ENCODE assay signal across 1 cellular context in genomic region chr13:108342369-108343289, GRCh38.
TF ChIP-seq lines count a peak whose summit lies in the region.

No MANE protein-coding gene starts in this region.

TF ChIP-seq in H1, 55 proteins besides CTCF, POLR2A, EP300 and RAD21 (continued from another document):
- no peak for TF ChIP-seq BACH1 (IDR thresholded peaks at IDR 0.05; ENCODE audit: low read length)
- no peak for TF ChIP-seq TCF12 (IDR thresholded peaks at IDR 0.05; ENCODE audit: low read depth, low read length)
- no peak for TF ChIP-seq SIN3A (conservative IDR thresholded peaks at IDR 0.05 in 1 of 2, IDR thresholded peaks at IDR 0.05 in 1 of 2; ENCODE audit: low read depth in 1 of 2, low read length in 2 of 2)
- TF ChIP-seq CBX8 (IDR thresholded peaks at IDR 0.05; ENCODE audit: borderline replicate concordance, low read depth, low read length): no peak
